ENCODE assay signal across 13 cellular contexts in genomic region chr15:77830041-77830440, GRCh38.
DNase-seq lines count a peak whose midpoint lies in the region; ATAC-seq, FAIRE-seq and TF ChIP-seq lines count a peak whose summit lies in the region.
"Had no signal": no experiment of that assay in that cellular context is flagged by ENCODE, and none has a peak within 500 bp of the region (broad histone marks: within the 10 kb centered on the region; RNA-seq: fewer than 3 reads in every experiment).

No MANE protein-coding gene starts in this region.

- peak overlapping the region; percentile 10 for H3K4me2 ChIP-seq in Loucy (ENCODE audit: low read depth, low read length, poor library complexity, severe bottlenecking)

- no peaks in the 10 kb centered on the region for H3K9me3 ChIP-seq in Loucy (ENCODE audit: insufficient read depth, low read depth, low read length)
- no peaks in the 10 kb centered on the region for H3K9me3 ChIP-seq in mesodermal cell (ENCODE audit: control insufficient read depth, low read length)

- H2AFZ ChIP-seq in Loucy (ENCODE audit: low read length), result peak overlapping the region; percentile 71; the same call in 1 of the 2 replicates

- H3K4me1 ChIP-seq in Loucy (ENCODE audit: insufficient read depth, low read length, poor library complexity, severe bottlenecking) (peaks cover 4% of the 10 kb centered on the region), mesodermal cell (ENCODE audit: control insufficient read depth, insufficient read depth, low read length, poor library complexity, severe bottlenecking) (peaks cover 11% of the 10 kb centered on the region)

- FAIRE-seq in bronchial epithelial cell (lab: Jason Lieb, UNC), result peak; percentile 28
- FAIRE-seq: endothelial cell of umbilical vein, small intestine had no signal

- no peaks in the 10 kb centered on the region for H4K20me1 ChIP-seq in Loucy (ENCODE audit: insufficient read depth, low read length, poor library complexity, severe bottlenecking)

- H3K27ac ChIP-seq in mesodermal cell (ENCODE audit: low read depth, low read length, severe bottlenecking) (peak overlapping the region; percentile 66), caudate nucleus (ENCODE audit: low read depth, low read length) (no peak overlapping the region)

- 54 to 76% methylated on average over 4 to 5 of the region's 5 CpGs for WGBS in mesodermal cell (ENCODE audit: insufficient coverage in 2 of 2), 2 experiments

- TF ChIP-seq CTCF in Loucy (conservative IDR thresholded peaks at IDR 0.05; ENCODE audit: low read length) (no peak), bronchial epithelial cell (IDR thresholded peaks at IDR 0.05; ENCODE audit: insufficient read depth, low read length, severe bottlenecking) (no peak)

- H3K36me3 ChIP-seq in Loucy (ENCODE audit: insufficient read depth, low read length), result no peaks in the 10 kb centered on the region
- no peaks in the 10 kb centered on the region for H3K36me3 ChIP-seq in bronchial epithelial cell (ENCODE audit: control insufficient read depth, insufficient read depth, low read length)
- H3K36me3 ChIP-seq in mesodermal cell (ENCODE audit: control insufficient read depth, insufficient read depth, low read length), result no peaks in the 10 kb centered on the region

- DNase-seq in EH (ENCODE audit: low read depth), result peak; percentile 37
- peak; percentile 10 for DNase-seq in bronchial epithelial cell (ENCODE audit: low read depth)
- DNase-seq in stimulated activated CD4-positive, alpha-beta T cell treated with anti-CD3 and anti-CD28 coated beads, Interleukin-4, amount 100 ng/mL, for 24 hours, result no peak
- no peak for DNase-seq in caudate nucleus (lab: John Stamatoyannopoulos, UW)
- DNase-seq: naive thymus-derived CD4-positive, alpha-beta T cell; NCI-H1694; small intestine; T-helper 1 cell had no signal

- H3K4me3 ChIP-seq in Loucy (ENCODE audit: low read length, poor library complexity, severe bottlenecking), result no peak overlapping the region
- H3K4me3 ChIP-seq in bronchial epithelial cell (ENCODE audit: low read depth, low read length), result no peak overlapping the region
- H3K4me3 ChIP-seq in mesodermal cell (ENCODE audit: extremely low read depth, insufficient read depth, low read length, poor library complexity, severe bottlenecking), result no peak overlapping the region

- no peaks in the 10 kb centered on the region for H3K79me2 ChIP-seq in Loucy (ENCODE audit: insufficient read depth, low read length)

- no peak for ATAC-seq in HG02840 (IDR thresholded peaks at IDR 0.05; ENCODE audit: low FRiP score, unreplicated experiment)
- no peak for ATAC-seq in GM18868 (IDR thresholded peaks at IDR 0.05; ENCODE audit: unreplicated experiment)
- ATAC-seq: naive thymus-derived CD4-positive, alpha-beta T cell had no signal

- H3K27me3 ChIP-seq in Loucy (ENCODE audit: insufficient read depth, low read length, poor library complexity, severe bottlenecking) (no peaks in the 10 kb centered on the region), bronchial epithelial cell (ENCODE audit: control insufficient read depth, insufficient read depth, low read length) (no peaks in the 10 kb centered on the region)

- no peak overlapping the region for H3K9ac ChIP-seq in Loucy (ENCODE audit: low read depth, low read length, poor library complexity, severe bottlenecking)

- no peaks in the 10 kb centered on the region for H3F3A ChIP-seq in Loucy (ENCODE audit: low read depth)

- H3K9me2 ChIP-seq in Loucy (replicated peaks; ENCODE audit: low read depth, low read length), result no peaks in the 10 kb centered on the region

Comparison
In these comparisons a context has a peak if more than half of its experiments do, and no peak if none do; other contexts are left out.
1. DNase-seq: peak in EH (single experiment) and bronchial epithelial cell (single experiment); none in stimulated activated CD4-positive, alpha-beta T cell treated with anti-CD3 and anti-CD28 coated beads, Interleukin-4, amount 100 ng/mL, for 24 hours (single experiment) and caudate nucleus (0 of 61).